Comparison of ENCODE assay signal across 14 cellular contexts in genomic region chr5:94832685-94833084, GRCh38.
DNase-seq lines count a peak whose midpoint lies in the region; ATAC-seq and TF ChIP-seq lines count a peak whose summit lies in the region.
"Had no signal": no experiment of that assay in that cellular context is flagged by ENCODE, and none has a peak within 500 bp of the region (broad histone marks: within the 10 kb centered on the region; RNA-seq: fewer than 3 reads in every experiment).

No MANE protein-coding gene starts in this region.

- intact Hi-C loops in activated naive CD4-positive, alpha-beta T cell treated with anti-CD3 and anti-CD28 coated beads for 36 hours (cut with micrococcal nuclease), result no loop called here

- H3K27ac ChIP-seq in DND-41 (ENCODE audit: low read length) (no peak overlapping the region), endodermal cell (ENCODE audit: low read depth, low read length) (no peak overlapping the region)
- H3K27ac ChIP-seq: BLaER1 had no signal

- no peaks in the 10 kb centered on the region for H3K9me3 ChIP-seq in DND-41 (ENCODE audit: insufficient read depth, low read length, severe bottlenecking)
- no peaks in the 10 kb centered on the region for H3K9me3 ChIP-seq in endodermal cell (ENCODE audit: control insufficient read depth, low read length)
- H3K9me3 ChIP-seq: BLaER1 had no signal

- H3K4me1 ChIP-seq in DND-41 (ENCODE audit: insufficient read depth, low read length) (no peaks in the 10 kb centered on the region), endodermal cell (ENCODE audit: control insufficient read depth, insufficient read depth, low read length) (no peaks in the 10 kb centered on the region)
- H3K4me1 ChIP-seq: BLaER1 had no signal

- H3K27me3 Mint-ChIP-seq in endodermal cell (ENCODE audit: insufficient read depth), result no peaks in the 10 kb centered on the region
- H3K27me3 Mint-ChIP-seq in activated naive CD4-positive, alpha-beta T cell treated with anti-CD3 and anti-CD28 coated beads for 36 hours (ENCODE audit: low read depth), result peaks cover 13% of the 10 kb centered on the region

- H3K4me2 ChIP-seq in DND-41 (ENCODE audit: insufficient read depth, low read length), result no peak overlapping the region
- H3K4me2 ChIP-seq: BLaER1 had no signal

- H3K27me3 ChIP-seq in DND-41 (ENCODE audit: insufficient read depth, low read length, poor library complexity), result no peaks in the 10 kb centered on the region
- H3K27me3 ChIP-seq in endodermal cell (ENCODE audit: control insufficient read depth, insufficient read depth, low read length, poor library complexity, severe bottlenecking), result no peaks in the 10 kb centered on the region
- H3K27me3 ChIP-seq: BLaER1 had no signal

- CTCF ChIA-PET in activated naive CD4-positive, alpha-beta T cell treated with anti-CD3 and anti-CD28 coated beads for 36 hours (lab: Charles Lee), result interaction anchor here (0.9 to 1.1 kb wide), 2 partner anchors 17 kb away, joined by 3 to 4 read pairs; no protein-coding TSS in a partner anchor

- DNase-seq in DMS79 (lab: John Stamatoyannopoulos, UW), result peak; percentile 13
- DNase-seq in DND-41, result peak; percentile 30
- peak; percentile 48 to 73 for DNase-seq in NCI-H187 (lab: John Stamatoyannopoulos, UW)
- no peak for DNase-seq in endodermal cell
- no peak for DNase-seq in activated naive CD4-positive, alpha-beta T cell treated with anti-CD3 and anti-CD28 coated beads for 36 hours
- DNase-seq in SKM-1 (lab: John Stamatoyannopoulos, UW; ENCODE audit: unreplicated experiment), result no peak
- DNase-seq: CD8-positive, alpha-beta memory T cell; DMS 273 treated with DMSO at 0.1 percent for 48 hours; H7; IMR-90; NCI-H2029 treated with DMSO at 0.1 percent for 48 hours; RPMI8226 had no signal

- H3K36me3 ChIP-seq in DND-41 (ENCODE audit: insufficient read depth, low read length) (0 out of 2 replicates have a peak, but pooled peaks cover 3% of the 10 kb centered on the region), endodermal cell (ENCODE audit: control insufficient read depth, insufficient read depth, low read length) (no peaks in the 10 kb centered on the region)
- H3K36me3 ChIP-seq: BLaER1 had no signal

- H3K9ac ChIP-seq in DND-41 (ENCODE audit: low read depth, low read length) (no peak overlapping the region), endodermal cell (ENCODE audit: extremely low read depth, low read length, poor library complexity, severe bottlenecking) (no peak overlapping the region)
- H3K9ac ChIP-seq: BLaER1 had no signal

- TF ChIP-seq CTCF in DND-41 (IDR thresholded peaks at IDR 0.05; ENCODE audit: borderline replicate concordance, extremely low read depth, low read length, poor library complexity, severe bottlenecking) (no peak), endodermal cell (conservative IDR thresholded peaks at IDR 0.05) (peak; percentile 36)

- H3K27ac Mint-ChIP-seq in endodermal cell, result no peak overlapping the region
- H3K27ac Mint-ChIP-seq in activated naive CD4-positive, alpha-beta T cell treated with anti-CD3 and anti-CD28 coated beads for 36 hours, result no peak overlapping the region
- H3K27ac Mint-ChIP-seq: CD8-positive, alpha-beta memory T cell had no signal

- peaks cover 8% of the 10 kb centered on the region for H3K4me1 Mint-ChIP-seq in endodermal cell
- H3K4me1 Mint-ChIP-seq in activated naive CD4-positive, alpha-beta T cell treated with anti-CD3 and anti-CD28 coated beads for 36 hours (ENCODE audit: low read depth), result peaks cover 12% of the 10 kb centered on the region
- H3K4me1 Mint-ChIP-seq: CD8-positive, alpha-beta memory T cell had no signal

- no peaks in the 10 kb centered on the region for H3K36me3 Mint-ChIP-seq in endodermal cell (ENCODE audit: low read depth)
- no peaks in the 10 kb centered on the region for H3K36me3 Mint-ChIP-seq in activated naive CD4-positive, alpha-beta T cell treated with anti-CD3 and anti-CD28 coated beads for 36 hours (ENCODE audit: low read depth)
- H3K36me3 Mint-ChIP-seq: CD8-positive, alpha-beta memory T cell had no signal

- H4K20me1 ChIP-seq in DND-41 (ENCODE audit: insufficient read depth, low read length), result no peaks in the 10 kb centered on the region
- H4K20me1 ChIP-seq: BLaER1 had no signal

- H3K4me3 ChIP-seq in DND-41 (ENCODE audit: low read depth in 1 of 2, low read length in 2 of 2) (no peak overlapping the region), endodermal cell (ENCODE audit: low read length) (no peak overlapping the region)
- H3K4me3 ChIP-seq: BLaER1 had no signal

- 81 to 100% methylated on average over 2 to 4 of the region's 4 CpGs for WGBS in endodermal cell (ENCODE audit: insufficient coverage in 1 of 2, insufficient read length in 1 of 2), 2 experiments

- H3K79me2 ChIP-seq in DND-41 (ENCODE audit: insufficient read depth, low read length), result no peaks in the 10 kb centered on the region

- H3K9me3 Mint-ChIP-seq in endodermal cell, result no peaks in the 10 kb centered on the region
- no peaks in the 10 kb centered on the region for H3K9me3 Mint-ChIP-seq in activated naive CD4-positive, alpha-beta T cell treated with anti-CD3 and anti-CD28 coated beads for 36 hours
- H3K9me3 Mint-ChIP-seq: CD8-positive, alpha-beta memory T cell had no signal

- H2AFZ ChIP-seq in DND-41 (ENCODE audit: low read depth, low read length), result no peak overlapping the region

- ATAC-seq in DND-41 (ENCODE audit: insufficient read depth, low read depth) (peak; percentile 93), GM18907 (IDR thresholded peaks at IDR 0.05; ENCODE audit: unreplicated experiment) (no peak)

- no peak overlapping the region for H3K4me3 Mint-ChIP-seq in endodermal cell
- no peak overlapping the region for H3K4me3 Mint-ChIP-seq in activated naive CD4-positive, alpha-beta T cell treated with anti-CD3 and anti-CD28 coated beads for 36 hours
- H3K4me3 Mint-ChIP-seq: CD8-positive, alpha-beta memory T cell had no signal

Comparison
In these comparisons a context has a peak if more than half of its experiments do, and no peak if none do; other contexts are left out.
1. DNase-seq: peak in DMS79 (single experiment), DND-41 (single experiment) and NCI-H187 (2 of 2); none in endodermal cell (single experiment), activated naive CD4-positive, alpha-beta T cell treated with anti-CD3 and anti-CD28 coated beads for 36 hours (single experiment) and SKM-1 (single experiment).